ENCODE assay signal across 8 cellular contexts in genomic region chr5:143968071-143968878, GRCh38.
DNase-seq lines count a peak whose midpoint lies in the region; ATAC-seq and TF ChIP-seq lines count a peak whose summit lies in the region.

No MANE protein-coding gene starts in this region.

- H3K4me3 Mint-ChIP-seq in activated naive CD4-positive, alpha-beta T cell treated with anti-CD3 and anti-CD28 coated beads, Interleukin-2, amount 50 U/mL, for 24 hours, result no peak overlapping the region
- no peak overlapping the region for H3K4me3 Mint-ChIP-seq in neural crest cell
- H3K4me3 Mint-ChIP-seq in activated T-helper 1 cell treated with anti-CD3 and anti-CD28 coated beads, Interleukin-12 subunit alpha, Interleukin-12 subunit beta, Interleukin-2, Interleukin-4 antibody, amounts not matched to agents 30 ng/mL and 10 ng/mL and 1 ng/mL, durations not matched to agents 14 hours and 24 hours and 36 hours, result no peak overlapping the region

- no peaks in the 10 kb centered on the region for H3K36me3 Mint-ChIP-seq in activated naive CD4-positive, alpha-beta T cell treated with anti-CD3 and anti-CD28 coated beads, Interleukin-2, amount 50 U/mL, for 24 hours
- H3K36me3 Mint-ChIP-seq in neural crest cell (ENCODE audit: low read depth), result no peaks in the 10 kb centered on the region
- no peaks in the 10 kb centered on the region for H3K36me3 Mint-ChIP-seq in activated T-helper 1 cell treated with anti-CD3 and anti-CD28 coated beads, Interleukin-12 subunit alpha, Interleukin-12 subunit beta, Interleukin-2, Interleukin-4 antibody, amounts not matched to agents 30 ng/mL and 10 ng/mL and 1 ng/mL, durations not matched to agents 14 hours and 24 hours and 36 hours (ENCODE audit: low read depth)

- TF ChIP-seq CTCF in dorsolateral prefrontal cortex (IDR thresholded peaks at IDR 0.05 in 54 of 56, conservative IDR thresholded peaks at IDR 0.05 in 2 of 56; ENCODE audit: low read depth in 1 of 56, partially characterized antibody in 56 of 56) (peak in 55 of 56 donors; percentile 16 to 74 (median 50)), neural crest cell (conservative IDR thresholded peaks at IDR 0.05) (peak; percentile 66)

- peak overlapping the region; percentile 3 for H3K27ac Mint-ChIP-seq in activated naive CD4-positive, alpha-beta T cell treated with anti-CD3 and anti-CD28 coated beads, Interleukin-2, amount 50 U/mL, for 24 hours
- H3K27ac Mint-ChIP-seq in neural crest cell (ENCODE audit: unreplicated experiment), result no peak overlapping the region
- H3K27ac Mint-ChIP-seq in activated T-helper 1 cell treated with anti-CD3 and anti-CD28 coated beads, Interleukin-12 subunit alpha, Interleukin-12 subunit beta, Interleukin-2, Interleukin-4 antibody, amounts not matched to agents 30 ng/mL and 10 ng/mL and 1 ng/mL, durations not matched to agents 14 hours and 24 hours and 36 hours, result no peak overlapping the region

- H3K9me3 Mint-ChIP-seq in activated naive CD4-positive, alpha-beta T cell treated with anti-CD3 and anti-CD28 coated beads, Interleukin-2, amount 50 U/mL, for 24 hours, result no peaks in the 10 kb centered on the region
- no peaks in the 10 kb centered on the region for H3K9me3 Mint-ChIP-seq in neural crest cell
- H3K9me3 Mint-ChIP-seq in activated T-helper 1 cell treated with anti-CD3 and anti-CD28 coated beads, Interleukin-12 subunit alpha, Interleukin-12 subunit beta, Interleukin-2, Interleukin-4 antibody, amounts not matched to agents 30 ng/mL and 10 ng/mL and 1 ng/mL, durations not matched to agents 14 hours and 24 hours and 36 hours, result no peaks in the 10 kb centered on the region

- intact Hi-C loops in dorsolateral prefrontal cortex (cut with DNase I), result no loop called here
- intact Hi-C loops in activated T-helper 1 cell treated with anti-CD3 and anti-CD28 coated beads, Interleukin-12 subunit alpha, Interleukin-12 subunit beta, Interleukin-2, Interleukin-4 antibody, amounts not matched to agents 30 ng/mL and 10 ng/mL and 1 ng/mL, durations not matched to agents 14 hours and 24 hours and 36 hours (cut with micrococcal nuclease), result loop anchor here (1.0 to 5.0 kb wide), 8 partner anchors 143 to 1251 kb away; no protein-coding TSS in a partner anchor

- ATAC-seq in HG02798 (IDR thresholded peaks at IDR 0.05; ENCODE audit: poor library complexity, unreplicated experiment), result peak; percentile 54

- no peaks in the 10 kb centered on the region for H3K27me3 ChIP-seq in dorsolateral prefrontal cortex

- peaks cover 13% of the 10 kb centered on the region for H3K27me3 Mint-ChIP-seq in activated naive CD4-positive, alpha-beta T cell treated with anti-CD3 and anti-CD28 coated beads, Interleukin-2, amount 50 U/mL, for 24 hours
- H3K27me3 Mint-ChIP-seq in neural crest cell (ENCODE audit: low read depth), result peaks cover 13% of the 10 kb centered on the region
- H3K27me3 Mint-ChIP-seq in activated T-helper 1 cell treated with anti-CD3 and anti-CD28 coated beads, Interleukin-12 subunit alpha, Interleukin-12 subunit beta, Interleukin-2, Interleukin-4 antibody, amounts not matched to agents 30 ng/mL and 10 ng/mL and 1 ng/mL, durations not matched to agents 14 hours and 24 hours and 36 hours (ENCODE audit: insufficient read depth), result peaks cover 17% of the 10 kb centered on the region

- no peak for DNase-seq in activated naive CD4-positive, alpha-beta T cell (lab: John Stamatoyannopoulos, UW)
- DNase-seq in NCI-H345 (lab: John Stamatoyannopoulos, UW) (peak; percentile 66), dorsolateral prefrontal cortex (no peak), neural crest cell (ENCODE audit: low read depth, low spot score) (no peak)
- DNase-seq in central memory CD4-positive, alpha-beta T cell, result no peak
- no peak for DNase-seq in activated T-helper 1 cell treated with anti-CD3 and anti-CD28 coated beads, Interleukin-12 subunit alpha, Interleukin-12 subunit beta, Interleukin-2, Interleukin-4 antibody, amounts not matched to agents 30 ng/mL and 10 ng/mL and 1 ng/mL, durations not matched to agents 14 hours and 24 hours and 36 hours (ENCODE audit: low spot score)

- H3K4me3 ChIP-seq in dorsolateral prefrontal cortex, result no peak overlapping the region

- no peak overlapping the region for H3K27ac ChIP-seq in dorsolateral prefrontal cortex

- H3K4me1 Mint-ChIP-seq in activated naive CD4-positive, alpha-beta T cell treated with anti-CD3 and anti-CD28 coated beads, Interleukin-2, amount 50 U/mL, for 24 hours, result no peaks in the 10 kb centered on the region
- H3K4me1 Mint-ChIP-seq in neural crest cell, result no peaks in the 10 kb centered on the region
- no peaks in the 10 kb centered on the region for H3K4me1 Mint-ChIP-seq in activated T-helper 1 cell treated with anti-CD3 and anti-CD28 coated beads, Interleukin-12 subunit alpha, Interleukin-12 subunit beta, Interleukin-2, Interleukin-4 antibody, amounts not matched to agents 30 ng/mL and 10 ng/mL and 1 ng/mL, durations not matched to agents 14 hours and 24 hours and 36 hours (ENCODE audit: low read depth)
